22 cellular contexts compared by ENCODE assay signal in genomic region chr3:35724106-35724505, GRCh38.
"Had no signal": no experiment of that assay in that cellular context is flagged by ENCODE, and none has a peak within 500 bp of the region (broad histone marks: within the 10 kb centered on the region; RNA-seq: fewer than 3 reads in every experiment).

No MANE protein-coding gene starts in this region.

- H3K9me3 Mint-ChIP-seq: activated T-helper 1 cell treated with anti-CD3 and anti-CD28 coated beads, Interleukin-12 subunit alpha, Interleukin-12 subunit beta, Interleukin-2, Interleukin-4 antibody, amounts not matched to agents 30 ng/mL and 10 ng/mL and 1 ng/mL, durations not matched to agents 14 hours and 24 hours and 36 hours; neural progenitor cell; stimulated activated naive CD8-positive, alpha-beta T cell treated with anti-CD3 and anti-CD28 coated beads, Interleukin-15, amount 100 ng/mL, for 72 hours; T-helper 1 cell treated with Interleukin-12 subunit alpha and Interleukin-12 subunit beta and Interleukin-4 antibody, amounts not matched to agents 30 μg/mL and 1 μg/mL, for 36 hours; WTC11 had no signal

- H3K36me3 Mint-ChIP-seq: naive thymus-derived CD4-positive, alpha-beta T cell; neural progenitor cell; stimulated activated effector memory CD8-positive, alpha-beta T cell treated with anti-CD3 and anti-CD28 coated beads, Interleukin-12 subunit alpha, Interleukin-12 subunit beta, amount 100 ng/mL, for 72 hours; WTC11 had no signal

- H3K27ac Mint-ChIP-seq: activated CD4-positive, alpha-beta memory T cell treated with anti-CD3 and anti-CD28 coated beads, Interleukin-2, amount 10 ng/mL, durations not matched to agents 7 days and 5 days; activated naive CD8-positive, alpha-beta T cell treated with anti-CD3 and anti-CD28 coated beads, Interleukin-2, amount 50 U/mL, for 24 hours; activated T-helper 1 cell treated with anti-CD3 and anti-CD28 coated beads, Interleukin-12 subunit alpha, Interleukin-12 subunit beta, Interleukin-2, Interleukin-4 antibody, amounts not matched to agents 30 ng/mL and 10 ng/mL and 1 ng/mL, durations not matched to agents 14 hours and 24 hours and 36 hours; naive thymus-derived CD4-positive, alpha-beta T cell; neural progenitor cell; stimulated activated effector memory CD8-positive, alpha-beta T cell treated with anti-CD3 and anti-CD28 coated beads, Interleukin-12 subunit alpha, Interleukin-12 subunit beta, amount 100 ng/mL, for 72 hours; stimulated activated naive CD8-positive, alpha-beta T cell treated with anti-CD3 and anti-CD28 coated beads, Interleukin-15, amount 100 ng/mL, for 72 hours; T-helper 1 cell treated with Interleukin-12 subunit alpha and Interleukin-12 subunit beta and Interleukin-4 antibody, amounts not matched to agents 30 μg/mL and 1 μg/mL, for 36 hours; WTC11 had no signal

- H3K27me3 Mint-ChIP-seq: activated CD4-positive, alpha-beta memory T cell treated with anti-CD3 and anti-CD28 coated beads, Interleukin-2, amount 10 ng/mL, durations not matched to agents 7 days and 5 days; activated naive CD8-positive, alpha-beta T cell treated with anti-CD3 and anti-CD28 coated beads, Interleukin-2, amount 50 U/mL, for 24 hours; naive thymus-derived CD4-positive, alpha-beta T cell; stimulated activated naive CD8-positive, alpha-beta T cell treated with anti-CD3 and anti-CD28 coated beads, Interleukin-15, amount 100 ng/mL, for 72 hours had no signal

- ATAC-seq: activated naive CD8-positive, alpha-beta T cell treated with anti-CD3 and anti-CD28 coated beads, Interleukin-2, amount 50 U/mL, for 24 hours; mucosa of descending colon; naive thymus-derived CD4-positive, alpha-beta T cell; stimulated activated effector memory CD8-positive, alpha-beta T cell treated with anti-CD3 and anti-CD28 coated beads, Interleukin-12 subunit alpha, Interleukin-12 subunit beta, amount 100 ng/mL, for 72 hours; stimulated activated naive CD8-positive, alpha-beta T cell treated with anti-CD3 and anti-CD28 coated beads, Interleukin-15, amount 100 ng/mL, for 72 hours; WTC11 had no signal

- H3K4me3 Mint-ChIP-seq: activated CD4-positive, alpha-beta memory T cell treated with anti-CD3 and anti-CD28 coated beads, Interleukin-2, amount 10 ng/mL, durations not matched to agents 7 days and 5 days; activated naive CD8-positive, alpha-beta T cell treated with anti-CD3 and anti-CD28 coated beads, Interleukin-2, amount 50 U/mL, for 24 hours; activated T-helper 1 cell treated with anti-CD3 and anti-CD28 coated beads, Interleukin-12 subunit alpha, Interleukin-12 subunit beta, Interleukin-2, Interleukin-4 antibody, amounts not matched to agents 30 ng/mL and 10 ng/mL and 1 ng/mL, durations not matched to agents 14 hours and 24 hours and 36 hours; naive thymus-derived CD4-positive, alpha-beta T cell; neural progenitor cell; stimulated activated effector memory CD8-positive, alpha-beta T cell treated with anti-CD3 and anti-CD28 coated beads, Interleukin-12 subunit alpha, Interleukin-12 subunit beta, amount 100 ng/mL, for 72 hours; stimulated activated naive CD8-positive, alpha-beta T cell treated with anti-CD3 and anti-CD28 coated beads, Interleukin-15, amount 100 ng/mL, for 72 hours; T-helper 1 cell treated with Interleukin-12 subunit alpha and Interleukin-12 subunit beta and Interleukin-4 antibody, amounts not matched to agents 30 μg/mL and 1 μg/mL, for 36 hours; WTC11 had no signal

- H3K4me3 ChIP-seq: coronary artery, lower lobe of right lung, mucosa of descending colon, neural progenitor cell, suprapubic skin, tibial nerve had no signal

- DNase-seq: activated CD4-positive, alpha-beta memory T cell treated with anti-CD3 and anti-CD28 coated beads, Interleukin-2, amount 10 ng/mL, durations not matched to agents 7 days and 5 days; activated CD4-positive, alpha-beta T cell treated with anti-CD3 and anti-CD28 coated beads for 4 hours; activated gamma-delta T cell; activated naive CD4-positive, alpha-beta T cell treated with anti-CD3 and anti-CD28 coated beads, Interleukin-2, amount 50 U/mL, for 16 hours; activated naive CD8-positive, alpha-beta T cell treated with anti-CD3 and anti-CD28 coated beads, Interleukin-2, amount 50 U/mL, for 24 hours; cerebellar nuclear complex; foreskin fibroblast; lower lobe of right lung; mesendoderm; mucosa of descending colon; naive thymus-derived CD4-positive, alpha-beta T cell; retina; stimulated activated naive CD8-positive, alpha-beta T cell treated with anti-CD3 and anti-CD28 coated beads, Interleukin-15, amount 100 ng/mL, for 72 hours; T1000 had no signal

- H3K4me1 Mint-ChIP-seq: activated CD4-positive, alpha-beta memory T cell treated with anti-CD3 and anti-CD28 coated beads, Interleukin-2, amount 10 ng/mL, durations not matched to agents 7 days and 5 days; activated naive CD8-positive, alpha-beta T cell treated with anti-CD3 and anti-CD28 coated beads, Interleukin-2, amount 50 U/mL, for 24 hours; naive thymus-derived CD4-positive, alpha-beta T cell; neural progenitor cell; stimulated activated effector memory CD8-positive, alpha-beta T cell treated with anti-CD3 and anti-CD28 coated beads, Interleukin-12 subunit alpha, Interleukin-12 subunit beta, amount 100 ng/mL, for 72 hours; stimulated activated naive CD8-positive, alpha-beta T cell treated with anti-CD3 and anti-CD28 coated beads, Interleukin-15, amount 100 ng/mL, for 72 hours had no signal
